In the genomic region with DNA sequence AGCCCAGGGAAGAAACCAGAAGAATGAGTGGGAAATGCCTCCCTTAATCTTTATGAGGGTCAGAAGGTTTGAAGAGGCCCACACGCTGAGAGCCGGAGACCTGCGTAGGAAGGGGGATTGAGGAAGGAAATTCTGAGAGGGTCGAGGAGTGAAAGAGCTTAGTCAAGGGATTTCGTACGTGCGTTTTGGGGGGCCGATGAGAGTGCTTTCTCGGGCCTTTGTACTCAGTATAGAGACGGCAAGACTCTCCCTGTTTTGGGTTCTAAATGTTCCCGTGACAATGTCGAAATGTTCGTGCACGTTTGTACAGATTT, we compare ENCODE assay signal across 8 cellular contexts. TPM values are rescaled to one million over a fixed set of nuclear protein-coding genes. Genes with fewer than 3 reads are reported as not detected.
DNase-seq lines count a peak whose midpoint lies in the region; ATAC-seq and TF ChIP-seq lines count a peak whose summit lies in the region.

No MANE protein-coding gene starts in this region.

- H3K36me3 ChIP-seq in adipocyte (ENCODE audit: control insufficient read depth, insufficient read depth, low read length, severe bottlenecking) (no peaks in the 10 kb centered on the region), lung (ENCODE audit: control insufficient read depth in 2 of 2, insufficient read depth in 2 of 2, low read length in 2 of 2) (peaks cover 0 to 1% of the 10 kb centered on the region in 2 donors)

- H3K9me3 ChIP-seq in adipocyte (ENCODE audit: control insufficient read depth, low read length) (no peaks in the 10 kb centered on the region), lung (ENCODE audit: control insufficient read depth in 2 of 2, insufficient read depth in 1 of 2, low read length in 1 of 2) (no peaks in the 10 kb centered on the region)

- DNase-seq in adipocyte (ENCODE audit: low read depth), result no peak
- DNase-seq in lung (ENCODE audit: low spot score), result no peak
- DNase-seq in NCI-H1694 treated with DMSO at 0.1 percent for 48 hours (lab: John Stamatoyannopoulos, UW), result no peak
- DNase-seq in stimulated activated CD4-positive, alpha-beta T cell treated with anti-CD3 and anti-CD28 coated beads, Interleukin-2, amount 100 ng/mL, for 24 hours, result no peak
- no peak for DNase-seq in glomerular visceral epithelial cell (ENCODE audit: extremely low spot score)

- H3K4me3 ChIP-seq in adipocyte (ENCODE audit: low read length) (peak overlapping the region; percentile 98), lung (peak overlapping the region; percentile 74)

- H3K27ac ChIP-seq in 22Rv1, result peak overlapping the region; percentile 77
- H3K27ac ChIP-seq in lung (ENCODE audit: low read depth in 1 of 2, low read length in 1 of 2), result peak overlapping the region; percentile 71 to 95

- peaks cover 37% of the 10 kb centered on the region for H3K4me1 ChIP-seq in adipocyte (ENCODE audit: control insufficient read depth, insufficient read depth, low read length)
- H3K4me1 ChIP-seq in lung (ENCODE audit: control insufficient read depth in 2 of 2, insufficient read depth in 2 of 2, low read length in 2 of 2), result peaks cover 7 to 16% of the 10 kb centered on the region in 2 donors

- no peaks in the 10 kb centered on the region for H3K27me3 ChIP-seq in adipocyte (replicated peaks; ENCODE audit: control insufficient read depth, insufficient read depth, low read length)
- H3K27me3 ChIP-seq in lung (ENCODE audit: control insufficient read depth, insufficient read depth), result no peaks in the 10 kb centered on the region

- peak overlapping the region; percentile 100 for H3K9ac ChIP-seq in adipocyte (ENCODE audit: low read length)

- TF ChIP-seq CTCF in 22Rv1 (IDR thresholded peaks at IDR 0.05), result no peak
- no peak for TF ChIP-seq CTCF in lung (IDR thresholded peaks at IDR 0.05; ENCODE audit: control extremely low read depth, extremely low read depth)

- 0 to 1% methylated on average over 14 of the region's 14 CpGs for WGBS in lung, 2 donors

- ATAC-seq in GM21526 (IDR thresholded peaks at IDR 0.05; ENCODE audit: low FRiP score, unreplicated experiment) (peak; percentile 1), lung (ENCODE audit: insufficient read depth, low FRiP score) (no peak), HG03520 (IDR thresholded peaks at IDR 0.05; ENCODE audit: unreplicated experiment) (no peak)

RNA-seq across cellular contexts. Expression of a gene that starts 0.5 kb away (rescaled TPM):
- total RNA-seq in lung, result 100 to 1,000 TPM; 101 to 219 TPM
- polyA plus RNA-seq in lung, result 10 to 100 TPM; 87.2 to 95.0 TPM
